In the genomic region with DNA sequence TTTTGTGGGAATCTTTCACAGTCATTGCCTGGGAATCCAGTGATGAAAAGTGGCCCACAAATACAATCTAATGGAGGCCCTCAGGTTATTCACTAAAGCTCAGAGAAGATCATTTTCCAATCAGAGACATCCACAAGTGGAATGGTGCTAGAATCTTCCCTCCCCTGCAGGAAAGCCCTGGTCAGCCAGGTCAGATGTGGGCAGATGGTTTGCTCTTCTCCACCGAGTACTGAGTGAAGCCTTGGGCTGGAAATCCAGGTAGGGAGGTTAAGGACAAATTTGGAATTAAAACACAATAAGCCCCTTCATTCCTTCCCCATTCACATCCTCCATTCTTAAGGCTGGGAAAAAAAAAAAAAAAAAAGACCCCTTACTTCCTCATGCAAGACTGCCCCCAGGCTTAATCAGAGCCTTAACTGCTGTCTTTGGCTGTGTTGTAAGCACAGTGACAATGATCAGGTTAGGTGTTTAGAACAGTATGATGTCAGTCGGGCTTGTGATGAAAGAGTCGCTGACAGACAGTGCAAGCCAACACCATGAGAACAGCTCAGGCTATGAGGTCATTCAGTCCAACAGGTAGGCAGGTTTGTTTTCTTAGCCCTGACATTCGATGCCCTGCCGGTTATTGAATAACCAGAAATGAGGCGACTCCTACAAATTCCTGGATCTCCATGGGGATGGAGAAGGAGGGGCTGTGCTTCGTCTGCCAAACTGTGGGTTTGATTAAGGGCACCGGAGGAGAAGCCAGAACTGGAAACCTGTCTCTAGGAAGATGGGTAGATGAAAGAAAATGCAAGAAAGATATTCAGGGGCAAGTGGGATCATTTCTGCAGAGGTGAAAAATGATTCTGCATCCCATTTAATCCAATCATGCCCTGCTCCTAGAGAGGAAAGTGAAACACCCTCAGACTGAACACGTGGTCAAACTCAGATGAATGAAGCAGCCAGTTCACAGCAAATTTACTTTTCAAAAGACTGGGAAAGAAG, we compare ENCODE assay signal across 10 cellular contexts. TPM values are rescaled to one million over a fixed set of nuclear protein-coding genes. Genes with fewer than 3 reads are reported as not detected.
DNase-seq lines count a peak whose midpoint lies in the region; ATAC-seq and TF ChIP-seq lines count a peak whose summit lies in the region.
"Had no signal": no experiment of that assay in that cellular context is flagged by ENCODE, and none has a peak within 500 bp of the region (broad histone marks: within the 10 kb centered on the region; RNA-seq: fewer than 3 reads in every experiment).

No MANE protein-coding gene starts in this region.

- no peak for TF ChIP-seq CTCF in breast epithelium (IDR thresholded peaks at IDR 0.05)

- no peak for TF ChIP-seq POLR2A in breast epithelium (IDR thresholded peaks at IDR 0.05)

- H3K9me3 ChIP-seq in breast epithelium (no peaks in the 10 kb centered on the region), muscle layer of duodenum (ENCODE audit: control insufficient read depth in 1 of 2, low read length in 2 of 2) (no peaks in the 10 kb centered on the region)
- H3K9me3 ChIP-seq: sigmoid colon had no signal

- no peaks in the 10 kb centered on the region for H3K36me3 ChIP-seq in breast epithelium
- H3K36me3 ChIP-seq in muscle layer of duodenum (ENCODE audit: control insufficient read depth in 1 of 2, insufficient read depth in 2 of 2, low read length in 2 of 2): no peaks in the 10 kb centered on the region
- H3K36me3 ChIP-seq: sigmoid colon had no signal

- H3K27me3 ChIP-seq in breast epithelium (no peaks in the 10 kb centered on the region), muscle layer of duodenum (ENCODE audit: low read depth, low read length) (no peaks in the 10 kb centered on the region)
- H3K27me3 ChIP-seq: sigmoid colon had no signal

- ATAC-seq in GM18870 (IDR thresholded peaks at IDR 0.05; ENCODE audit: unreplicated experiment): no peak
- ATAC-seq in GM18909 (IDR thresholded peaks at IDR 0.05; ENCODE audit: poor library complexity, unreplicated experiment): no peak

- H3K4me1 ChIP-seq in breast epithelium (no peaks in the 10 kb centered on the region), muscle layer of duodenum (ENCODE audit: control insufficient read depth in 1 of 2, insufficient read depth in 2 of 2, low read length in 2 of 2) (peaks cover 0 to 1% of the 10 kb centered on the region in 2 donors)
- H3K4me1 ChIP-seq: sigmoid colon had no signal

- intact Hi-C loops in breast epithelium (cut with DNase I; ENCODE audit: low total_unique reads): no loop called here

- H3K4me3 ChIP-seq in breast epithelium: no peak overlapping the region
- no peak overlapping the region for H3K4me3 ChIP-seq in muscle layer of duodenum (ENCODE audit: low read depth in 1 of 2, low read length in 2 of 2)
- H3K4me3 ChIP-seq: coronary artery, sigmoid colon had no signal

- DNase-seq in DMS79 treated with DMSO at 0.1 percent for 48 hours (lab: John Stamatoyannopoulos, UW) (peak; percentile 77), NCI-H2029 treated with DMSO at 0.1 percent for 48 hours (lab: John Stamatoyannopoulos, UW) (peak; percentile 92), breast epithelium (ENCODE audit: low spot score in 2 of 2) (peak in 1 of 2 donors; percentile 84), NCI-H1048 (lab: John Stamatoyannopoulos, UW) (no peak)
- no peak for DNase-seq in stimulated activated naive CD4-positive, alpha-beta T cell treated with Interleukin-2 at 50 U/mL for 16 hours (lab: John Stamatoyannopoulos, UW)
- DNase-seq: sigmoid colon had no signal

- H3K27ac ChIP-seq in breast epithelium (peak overlapping the region; percentile 45 to 65), muscle layer of duodenum (ENCODE audit: low read length) (peak overlapping the region; percentile 12)
- H3K27ac ChIP-seq: coronary artery, sigmoid colon had no signal

RNA-seq across cellular contexts. Expression of gene HES1, which starts 23.5 kb away (rescaled TPM):
- 100 to 1,000 TPM in 1 of 3 donors, 10 to 100 TPM in 1, 1 to 10 TPM in 1; 6.6 to 110 (median 87.2) TPM for total RNA-seq in breast epithelium

Comparison
In these comparisons a context has a peak if more than half of its experiments do, and no peak if none do; other contexts are left out.
1. DNase-seq: peak in DMS79 treated with DMSO at 0.1 percent for 48 hours (single experiment) and NCI-H2029 treated with DMSO at 0.1 percent for 48 hours (single experiment); none in stimulated activated naive CD4-positive, alpha-beta T cell treated with Interleukin-2 at 50 U/mL for 16 hours (single experiment) and NCI-H1048 (single experiment).